Comparison of ENCODE assay signal across 8 cellular contexts in genomic region chr20:44979090-44979621, GRCh38. TPM values are rescaled to one million over a fixed set of nuclear protein-coding genes. Genes with fewer than 3 reads are reported as not detected.
DNase-seq lines count a peak whose midpoint lies in the region; ATAC-seq lines count a peak whose summit lies in the region.

No MANE protein-coding gene starts in this region.

- no peaks in the 10 kb centered on the region for H4K20me1 ChIP-seq in Karpas-422 (ENCODE audit: insufficient read depth, low read depth, low read length)

- H3K79me2 ChIP-seq in Karpas-422 (ENCODE audit: low read length), result peaks cover 89% of the 10 kb centered on the region

- in situ Hi-C loops in HAP-1 (cut with MboI; ENCODE audit: low sequenced_read_pairs), result no loop called here

- no peak overlapping the region for H3K9ac ChIP-seq in Karpas-422 (ENCODE audit: low read length)

- H3K9me3 ChIP-seq in Karpas-422 (ENCODE audit: low read length) (no peaks in the 10 kb centered on the region), HAP-1 (no peaks in the 10 kb centered on the region)

- peak overlapping the region; percentile 22 for H3K27ac ChIP-seq in Karpas-422 (ENCODE audit: low read length)

- peaks cover 23% of the 10 kb centered on the region for H3K4me1 ChIP-seq in Karpas-422 (ENCODE audit: low read length)
- no peaks in the 10 kb centered on the region for H3K4me1 ChIP-seq in HAP-1

- H3K4me3 ChIP-seq in Karpas-422 (ENCODE audit: low read length), result no peak overlapping the region
- H3K4me3 ChIP-seq in HAP-1, result no peak overlapping the region

- ATAC-seq in GM21619 (IDR thresholded peaks at IDR 0.05; ENCODE audit: unreplicated experiment), result peak; percentile 83

- DNase-seq in EL (peak; percentile 42), Karpas-422 (no peak), hepatic stellate cell (ENCODE audit: low spot score) (peak; percentile 36), HAP-1 (ENCODE audit: low spot score in 2 of 2) (no peak), NCI-H187 treated with DMSO at 0.1 percent for 48 hours (lab: John Stamatoyannopoulos, UW) (no peak)
- peak; percentile 49 for DNase-seq in activated CD8-positive, alpha-beta memory T cell treated with anti-CD3 and anti-CD28 coated beads, Interleukin-2, amount 50 U/mL, for 1 hour (ENCODE audit: extremely low read depth)
- DNase-seq in stimulated activated naive CD4-positive, alpha-beta T cell treated with Interleukin-2 at 50 U/mL for 16 hours (lab: John Stamatoyannopoulos, UW), result peak; percentile 22

- no peaks in the 10 kb centered on the region for H3K9me2 ChIP-seq in Karpas-422 (replicated peaks; ENCODE audit: insufficient read depth, low read length)

- H2AFZ ChIP-seq in Karpas-422 (ENCODE audit: low read length), result no peak overlapping the region

- no peaks in the 10 kb centered on the region for H3K27me3 ChIP-seq in Karpas-422 (ENCODE audit: low read length)
- H3K27me3 ChIP-seq in HAP-1 (ENCODE audit: low read depth), result no peaks in the 10 kb centered on the region

- H3K36me3 ChIP-seq in Karpas-422 (ENCODE audit: insufficient read depth, low read length) (peaks cover 80% of the 10 kb centered on the region), HAP-1 (replicated peaks) (peaks cover 43% of the 10 kb centered on the region)

- no peak overlapping the region for H3K4me2 ChIP-seq in Karpas-422 (ENCODE audit: low read depth, low read length, poor library complexity, severe bottlenecking)

RNA-seq across cellular contexts. Expression of gene STK4, which starts 12.8 kb away (rescaled TPM):
- 60.8 and 89.0 TPM in 2 replicates for total RNA-seq in Karpas-422 (2014; rRNA removed; shearing (Covaris generic); ENCODE audit: low replicate concordance)

RNA-seq across cellular contexts. Expression of gene TOMM34, which starts 19.0 kb away (rescaled TPM):
- 29.4 and 42.7 TPM in 2 replicates for total RNA-seq in Karpas-422 (2014; rRNA removed; shearing (Covaris generic); ENCODE audit: low replicate concordance)

Comparison
In these comparisons a context has a peak if more than half of its experiments do, and no peak if none do; other contexts are left out.
1. DNase-seq: peak in EL (single experiment), activated CD8-positive, alpha-beta memory T cell treated with anti-CD3 and anti-CD28 coated beads, Interleukin-2, amount 50 U/mL, for 1 hour (single experiment), hepatic stellate cell (single experiment) and stimulated activated naive CD4-positive, alpha-beta T cell treated with Interleukin-2 at 50 U/mL for 16 hours (single experiment); none in Karpas-422 (single experiment), HAP-1 (0 of 2) and NCI-H187 treated with DMSO at 0.1 percent for 48 hours (single experiment).